In the genomic region with DNA sequence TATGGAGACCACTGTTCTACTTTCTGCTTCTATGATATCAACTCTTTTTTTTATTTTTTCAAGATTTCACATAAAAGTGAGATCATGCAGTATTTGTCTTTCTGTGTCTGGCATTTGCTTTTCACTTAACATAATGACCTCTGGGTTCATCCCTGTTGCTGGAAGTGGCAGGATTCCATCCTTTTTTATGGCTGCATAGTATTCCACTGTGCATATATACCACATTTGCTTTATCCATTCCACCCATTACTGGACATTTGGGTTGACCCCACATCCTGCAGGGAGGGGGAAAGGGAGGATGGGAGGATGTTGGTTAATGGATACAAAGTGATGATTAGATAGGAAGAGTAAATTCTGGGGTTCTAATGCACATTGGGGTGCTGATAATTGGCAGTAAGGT, we compare ENCODE assay signal across 25 cellular contexts.
A peak's percentile ranks its signal among the peaks of the same experiment; 100 is the strongest.
DNase-seq lines count a peak whose midpoint lies in the region; FAIRE-seq and TF ChIP-seq lines count a peak whose summit lies in the region.
"Had no signal": no experiment of that assay in that cellular context is flagged by ENCODE, and none has a peak within 500 bp of the region (broad histone marks: within the 10 kb centered on the region; RNA-seq: fewer than 3 reads in every experiment).

No MANE protein-coding gene starts in this region.

- TF ChIP-seq EP300 in H1 (IDR thresholded peaks at IDR 0.05; ENCODE audit: borderline replicate concordance in 1 of 2, low read depth in 2 of 2, low read length in 2 of 2), result no peak

- H3K4me3 ChIP-seq in HEK293 (ENCODE audit: low read depth, low read length), result no peak overlapping the region
- H3K4me3 ChIP-seq in H1 (ENCODE audit: extremely low read depth in 1 of 4, insufficient read depth in 2 of 4, low read depth in 3 of 4, low read length in 4 of 4), result no peak overlapping the region
- H3K4me3 ChIP-seq in colonic mucosa, result no peak overlapping the region
- H3K4me3 ChIP-seq: A549, BLaER1, GM12878 had no signal

- H3K36me3 ChIP-seq in HEK293 (ENCODE audit: control insufficient read depth in 2 of 2, insufficient read depth in 1 of 2, low read length in 2 of 2) (no peaks in the 10 kb centered on the region), H1 (ENCODE audit: control insufficient read depth in 2 of 4, insufficient read depth in 4 of 4, low read length in 3 of 4) (no peaks in the 10 kb centered on the region), colonic mucosa (no peaks in the 10 kb centered on the region)
- H3K36me3 ChIP-seq: BE2C, BLaER1 had no signal

- CTCF ChIA-PET in HEK293 (lab: Yijun Ruan, JAX), result no interaction called here
- CTCF ChIA-PET in H1 (lab: Charles Lee; ENCODE audit: partially characterized antibody), result interaction anchor here (0.6 kb wide), 1 partner anchor 121 kb away, joined by 3 read pairs; no protein-coding TSS in a partner anchor

- H2BK15ac ChIP-seq in H1 (ENCODE audit: low read length), result no peak overlapping the region

- no peak overlapping the region for H3K14ac ChIP-seq in H1 (ENCODE audit: insufficient read length)

- H3K27ac ChIP-seq in HEK293 (ENCODE audit: extremely low read depth, low read depth, low read length) (no peak overlapping the region), H1 (ENCODE audit: low read depth, low read length) (no peak overlapping the region), colonic mucosa (no peak overlapping the region)
- H3K27ac ChIP-seq: 22Rv1, A549, BLaER1 had no signal

- H2AK5ac ChIP-seq in H1 (ENCODE audit: low read depth, low read length), result no peak overlapping the region

- TF ChIP-seq CTCF in HEK293 (tag by site-specific recombination; IDR thresholded peaks at IDR 0.05), result no peak
- TF ChIP-seq CTCF in H1 (IDR thresholded peaks at IDR 0.05; ENCODE audit: control extremely low read depth in 1 of 3, insufficient read depth in 1 of 3, low read depth in 1 of 3, low read length in 3 of 3), result no peak
- TF ChIP-seq CTCF in colonic mucosa (IDR thresholded peaks at IDR 0.05), result no peak

- H2BK120ac ChIP-seq in H1 (replicated peaks; ENCODE audit: low read depth, low read length), result no peak overlapping the region

- TF ChIP-seq RAD21 in H1 (IDR thresholded peaks at IDR 0.05 in 1 of 2, conservative IDR thresholded peaks at IDR 0.05 in 1 of 2; ENCODE audit: low read depth in 2 of 2, low read length in 2 of 2), result no peak

- no peak overlapping the region for H2BK12ac ChIP-seq in H1 (ENCODE audit: low read depth, low read length)

- H4K91ac ChIP-seq in H1 (replicated peaks; ENCODE audit: insufficient read length, low read length), result no peak overlapping the region

- no peaks in the 10 kb centered on the region for H3K79me1 ChIP-seq in H1 (ENCODE audit: low read depth, low read length)

- intact Hi-C loops in colonic mucosa (cut with DNase I), result no loop called here

- no peaks in the 10 kb centered on the region for H3K23me2 ChIP-seq in H1 (ENCODE audit: low read depth, low read length)

- H2BK5ac ChIP-seq in H1 (ENCODE audit: low read depth, low read length), result no peak overlapping the region

- H3K27me3 ChIP-seq in H1 (replicated peaks in 1 of 4; ENCODE audit: control insufficient read depth in 3 of 4, extremely low read depth in 1 of 4, insufficient read depth in 3 of 4, low read length in 3 of 4) (no peaks in the 10 kb centered on the region), colonic mucosa (no peaks in the 10 kb centered on the region)
- H3K27me3 ChIP-seq: BE2C, BLaER1 had no signal

- no peak overlapping the region for H3K4ac ChIP-seq in H1 (replicated peaks; ENCODE audit: insufficient read length, low read depth, low read length)

- H3K4me2 ChIP-seq in H1 (ENCODE audit: insufficient read depth in 1 of 2, low read depth in 2 of 2, low read length in 2 of 2), result no peak overlapping the region
- H3K4me2 ChIP-seq: A549, BLaER1 had no signal

- POLR2A ChIA-PET in HEK293 (lab: Yijun Ruan, JAX) (no interaction called here), H1 (lab: Charles Lee; ENCODE audit: partially characterized antibody) (no interaction called here)

- no peak overlapping the region for H2BK20ac ChIP-seq in H1 (ENCODE audit: low read length)

- TF ChIP-seq POLR2A in H1 (IDR thresholded peaks at IDR 0.05; ENCODE audit: control extremely low read depth in 1 of 2, low read depth in 2 of 2, low read length in 2 of 2), result no peak

- no peak overlapping the region for H3K56ac ChIP-seq in H1 (replicated peaks; ENCODE audit: insufficient read length, low read depth, low read length)

- no peaks in the 10 kb centered on the region for H4K20me1 ChIP-seq in H1 (replicated peaks in 1 of 2; ENCODE audit: control insufficient read depth in 1 of 2, insufficient read depth in 2 of 2, low read length in 2 of 2)
- H4K20me1 ChIP-seq: BLaER1 had no signal

- no peak overlapping the region for H2AFZ ChIP-seq in H1 (ENCODE audit: low read length)

- H3K18ac ChIP-seq in H1 (ENCODE audit: extremely low read depth, low read length), result no peak overlapping the region

- FAIRE-seq in H1 (lab: Jason Lieb, UNC), result no peak
- FAIRE-seq in urothelium cell line (lab: Jason Lieb, UNC), result peak; percentile 30
- FAIRE-seq: A549, GM12878, GM12892, GM18507 had no signal

- H3K4me1 ChIP-seq in HEK293 (ENCODE audit: control insufficient read depth, insufficient read depth, low read length) (no peaks in the 10 kb centered on the region), H1 (replicated peaks in 1 of 4; ENCODE audit: control insufficient read depth in 3 of 4, insufficient read depth in 4 of 4, low read length in 3 of 4) (no peaks in the 10 kb centered on the region), colonic mucosa (no peaks in the 10 kb centered on the region)
- H3K4me1 ChIP-seq: A549, BE2C had no signal

- no peak overlapping the region for H3K23ac ChIP-seq in H1 (ENCODE audit: insufficient read length)

- DNase-seq in H1 (ENCODE audit: low read depth in 1 of 2, low spot score in 2 of 2), result no peak
- DNase-seq in urothelium cell line (ENCODE audit: low spot score), result no peak
- DNase-seq in colonic mucosa, result no peak
- no peak for DNase-seq in ureter (ENCODE audit: low spot score)
- DNase-seq: ACHN; BE2C; C1 segment of cervical spinal cord; CD4-positive, alpha-beta memory T cell; CD4-positive, CD25-positive, alpha-beta regulatory T cell; CD8-positive, alpha-beta memory T cell; COR-L47; DMS 273 treated with DMSO at 0.1 percent for 48 hours; DMS153; DMS53; DMS79; DND-41; EL; GDM1 had no signal

- H3K9me3 ChIP-seq in HEK293 (ENCODE audit: control insufficient read depth, insufficient read depth, low read depth, low read length) (no peaks in the 10 kb centered on the region), H1 (ENCODE audit: insufficient read depth in 2 of 2, low read depth in 1 of 2, low read length in 1 of 2) (peaks cover 0 to 3% of the 10 kb centered on the region in 2 experiments; a peak in 1 of 4 replicates), colonic mucosa (no peaks in the 10 kb centered on the region)
- H3K9me3 ChIP-seq: BE2C had no signal

- H3K9ac ChIP-seq in H1 (replicated peaks in 1 of 4; ENCODE audit: extremely low read depth in 1 of 4, low read depth in 3 of 4, low read length in 3 of 4) (no peak overlapping the region), colonic mucosa (ENCODE audit: low read depth in 2 of 2, low read length in 2 of 2) (no peak overlapping the region)
- H3K9ac ChIP-seq: BLaER1 had no signal

- H3K79me2 ChIP-seq in H1 (ENCODE audit: control insufficient read depth in 1 of 2, insufficient read depth in 2 of 2, low read length in 2 of 2), result no peaks in the 10 kb centered on the region

- H4K5ac ChIP-seq in H1 (ENCODE audit: insufficient read length, low read depth, low read length), result no peak overlapping the region

- no peak overlapping the region for H4K8ac ChIP-seq in H1 (ENCODE audit: extremely low read depth, insufficient read depth, low read length)

TF ChIP-seq in H1, 55 proteins besides CTCF, POLR2A, EP300 and RAD21:
- TF ChIP-seq POLR2AphosphoS5 (IDR thresholded peaks at IDR 0.05; ENCODE audit: low read depth, low read length), result no peak
- TF ChIP-seq NANOG (IDR thresholded peaks at IDR 0.05; ENCODE audit: insufficient read depth, low read depth, low read length, poor library complexity, severe bottlenecking), result no peak
- no peak for TF ChIP-seq CTBP2 (IDR thresholded peaks at IDR 0.05; ENCODE audit: borderline replicate concordance, insufficient read depth, insufficient read length, low read length)
- TF ChIP-seq SRF (IDR thresholded peaks at IDR 0.05; ENCODE audit: low read depth, low read length), result no peak
- no peak for TF ChIP-seq CBX8 (IDR thresholded peaks at IDR 0.05; ENCODE audit: borderline replicate concordance, low read depth, low read length)
- TF ChIP-seq ASH2L (IDR thresholded peaks at IDR 0.05; ENCODE audit: low read length), result no peak
- peak; percentile 75; the same call in 1 of the 2 replicates for TF ChIP-seq KDM1A (IDR thresholded peaks at IDR 0.05; ENCODE audit: borderline replicate concordance, low read length)
